7 cellular contexts compared by ENCODE assay signal in genomic region chr10:125212150-125212809, GRCh38. TPM values are rescaled to one million over a fixed set of nuclear protein-coding genes. Genes with fewer than 3 reads are reported as not detected.
"Had no signal": no experiment of that assay in that cellular context is flagged by ENCODE, and none has a peak within 500 bp of the region (broad histone marks: within the 10 kb centered on the region; RNA-seq: fewer than 3 reads in every experiment).

No MANE protein-coding gene starts in this region.

- DNase-seq: IMR-90, KBM-7, KG1 had no signal

- H3K9me3 Mint-ChIP-seq: IgD-negative memory B cell had no signal

- H3K27ac ChIP-seq: HL-60 had no signal

- H3K4me3 ChIP-seq: K562 had no signal

- ATAC-seq: HepG2, K562 had no signal

- H3K27ac Mint-ChIP-seq: IgD-negative memory B cell had no signal

- H3K36me3 Mint-ChIP-seq: IgD-negative memory B cell had no signal

- H3K4me1 Mint-ChIP-seq: IgD-negative memory B cell had no signal

- H3K4me3 Mint-ChIP-seq: IgD-negative memory B cell had no signal

RNA-seq across cellular contexts. Expression of gene CTBP2, which starts 51.9 kb away (rescaled TPM):
- total RNA-seq: HepG2 had no signal
